ENCODE assay signal across 19 cellular contexts in the genomic region with DNA sequence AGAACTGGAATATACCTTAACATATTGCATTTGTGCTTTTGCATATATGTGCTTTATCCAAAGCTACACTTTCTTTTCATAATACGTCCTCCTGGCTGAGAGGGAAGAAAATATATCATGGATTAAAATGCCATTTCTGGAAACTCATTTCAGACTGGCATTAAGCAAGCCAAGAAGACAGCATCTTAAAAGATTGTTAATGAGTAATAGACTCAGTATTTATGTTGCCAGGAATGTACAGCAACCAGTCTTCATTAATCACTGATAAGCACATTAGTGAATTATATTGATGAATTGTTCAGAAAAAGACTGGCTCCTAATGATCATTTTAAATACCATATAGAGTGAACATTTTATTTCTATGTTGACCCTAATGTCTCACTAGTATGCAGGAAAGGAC.
DNase-seq lines count a peak whose midpoint lies in the region; ATAC-seq, FAIRE-seq and TF ChIP-seq lines count a peak whose summit lies in the region.
"Had no signal": no experiment of that assay in that cellular context is flagged by ENCODE, and none has a peak within 500 bp of the region (broad histone marks: within the 10 kb centered on the region; RNA-seq: fewer than 3 reads in every experiment).

No MANE protein-coding gene starts in this region.

- H3K4me1 ChIP-seq in GM23248 (ENCODE audit: insufficient read depth) (peaks cover 23% of the 10 kb centered on the region), astrocyte (ENCODE audit: insufficient read depth, low read length) (no peaks in the 10 kb centered on the region), smooth muscle cell (ENCODE audit: low read depth) (no peaks in the 10 kb centered on the region)
- H3K4me1 ChIP-seq: BLaER1 treated with 17β-estradiol and CSF1 and Interleukin-3, amounts not matched to agents 10 nM and 100 nM had no signal

- H3K4me3 ChIP-seq in GM23248, result no peak overlapping the region
- H3K4me3 ChIP-seq in astrocyte (ENCODE audit: insufficient read depth, low read depth, low read length), result no peak overlapping the region
- no peak overlapping the region for H3K4me3 ChIP-seq in smooth muscle cell
- H3K4me3 ChIP-seq: BLaER1 treated with 17β-estradiol and CSF1 and Interleukin-3, amounts not matched to agents 10 nM and 100 nM; GM12878 had no signal

- H3K79me2 ChIP-seq in GM23248 (ENCODE audit: insufficient read depth) (no peaks in the 10 kb centered on the region), astrocyte (ENCODE audit: insufficient read depth, low read length) (no peaks in the 10 kb centered on the region), smooth muscle cell (ENCODE audit: low read depth) (no peaks in the 10 kb centered on the region)

- DNase-seq in GM23248 (peak; percentile 30), astrocyte (ENCODE audit: low read depth) (peak; percentile 71), mesothelial cell of epicardium (ENCODE audit: low spot score in 2 of 2, unreplicated experiment in 2 of 2) (no peak), smooth muscle cell (lab: John Stamatoyannopoulos, UW; ENCODE audit: unreplicated experiment) (no peak), retina (no peak), NCI-H2171 treated with DMSO at 0.1 percent for 48 hours (lab: John Stamatoyannopoulos, UW) (no peak)
- DNase-seq in activated T-cell treated with anti-CD3 and anti-CD28 coated beads, Interleukin-2, amount 50 U/mL, for 72 hours, result no peak
- DNase-seq: 8988T; ACHN; Calu3; CD4-positive, CD25-positive, alpha-beta regulatory T cell; DMS 273 treated with DMSO at 0.1 percent for 48 hours; GOT3; H9 had no signal

- H3K27ac ChIP-seq in GM23248 (no peak overlapping the region), astrocyte (ENCODE audit: low read depth, low read length) (no peak overlapping the region), smooth muscle cell (ENCODE audit: low read depth) (peak overlapping the region; percentile 42)
- H3K27ac ChIP-seq: BLaER1 treated with 17β-estradiol and CSF1 and Interleukin-3, amounts not matched to agents 10 nM and 100 nM had no signal

- H3K27me3 Mint-ChIP-seq in astrocyte (ENCODE audit: low read depth, unreplicated experiment) (no peaks in the 10 kb centered on the region), mesothelial cell of epicardium (ENCODE audit: low read depth) (no peaks in the 10 kb centered on the region)
- H3K27me3 Mint-ChIP-seq in activated T-cell treated with anti-CD3 and anti-CD28 coated beads, Interleukin-2, amount 50 U/mL, for 72 hours (ENCODE audit: low read depth), result no peaks in the 10 kb centered on the region

- no peaks in the 10 kb centered on the region for H3K36me3 ChIP-seq in GM23248 (ENCODE audit: low read depth)
- no peaks in the 10 kb centered on the region for H3K36me3 ChIP-seq in astrocyte (ENCODE audit: insufficient read depth, low read length)
- no peaks in the 10 kb centered on the region for H3K36me3 ChIP-seq in smooth muscle cell (ENCODE audit: low read depth)
- H3K36me3 ChIP-seq: BLaER1 treated with 17β-estradiol and CSF1 and Interleukin-3, amounts not matched to agents 10 nM and 100 nM had no signal

- H3K4me2 ChIP-seq in GM23248 (ENCODE audit: unreplicated experiment) (no peak overlapping the region), astrocyte (ENCODE audit: low read length) (no peak overlapping the region), smooth muscle cell (peak overlapping the region; percentile 30)
- H3K4me2 ChIP-seq: BLaER1 treated with 17β-estradiol and CSF1 and Interleukin-3, amounts not matched to agents 10 nM and 100 nM had no signal

- H3K9me2 ChIP-seq in GM23248 (ENCODE audit: insufficient read depth), result no peaks in the 10 kb centered on the region

- peaks cover 2% of the 10 kb centered on the region for H3K4me1 Mint-ChIP-seq in astrocyte (ENCODE audit: low read depth, unreplicated experiment)
- H3K4me1 Mint-ChIP-seq in mesothelial cell of epicardium, result peaks cover 28% of the 10 kb centered on the region
- peaks cover 5% of the 10 kb centered on the region for H3K4me1 Mint-ChIP-seq in activated T-cell treated with anti-CD3 and anti-CD28 coated beads, Interleukin-2, amount 50 U/mL, for 72 hours (ENCODE audit: low read depth)
- H3K4me1 Mint-ChIP-seq: H9 had no signal

- H3K9me3 Mint-ChIP-seq in astrocyte (ENCODE audit: unreplicated experiment), result no peaks in the 10 kb centered on the region
- H3K9me3 Mint-ChIP-seq in mesothelial cell of epicardium, result peaks cover 28% of the 10 kb centered on the region
- H3K9me3 Mint-ChIP-seq in activated T-cell treated with anti-CD3 and anti-CD28 coated beads, Interleukin-2, amount 50 U/mL, for 72 hours, result no peaks in the 10 kb centered on the region
- H3K9me3 Mint-ChIP-seq: CD4-positive, CD25-positive, alpha-beta regulatory T cell had no signal

- WGBS in GM23248 (ENCODE audit: low coverage in 1 of 2, low lambda C conversion rate in 2 of 2, missing lambda C conversion rate in 2 of 2), 2 experiments, result 88 to 93% methylated on average over 1 of the region's 1 CpG
- WGBS in smooth muscle cell (ENCODE audit: low lambda C conversion rate), result 34% methylated on average over 1 of the region's 1 CpG

- TF ChIP-seq CTCF in astrocyte (IDR thresholded peaks at IDR 0.05; ENCODE audit: insufficient read depth, low read depth, low read length) (no peak), mesothelial cell of epicardium (IDR thresholded peaks at IDR 0.05; ENCODE audit: unreplicated experiment) (no peak), smooth muscle cell (IDR thresholded peaks at IDR 0.05; ENCODE audit: borderline replicate concordance, insufficient read depth, poor library complexity, severe bottlenecking) (no peak)

- H2AFZ ChIP-seq in GM23248 (no peak overlapping the region), astrocyte (ENCODE audit: low read depth, low read length) (no peak overlapping the region), smooth muscle cell (ENCODE audit: low read depth) (no peak overlapping the region)

- H3K27ac Mint-ChIP-seq in astrocyte (ENCODE audit: unreplicated experiment) (no peak overlapping the region), mesothelial cell of epicardium (peak overlapping the region; percentile 62)
- no peak overlapping the region for H3K27ac Mint-ChIP-seq in activated T-cell treated with anti-CD3 and anti-CD28 coated beads, Interleukin-2, amount 50 U/mL, for 72 hours
- H3K27ac Mint-ChIP-seq: CD4-positive, CD25-positive, alpha-beta regulatory T cell; H9 had no signal

- H3F3A ChIP-seq in GM23248 (ENCODE audit: insufficient read depth) (peaks cover 19% of the 10 kb centered on the region), smooth muscle cell (ENCODE audit: low read depth) (peaks cover 5% of the 10 kb centered on the region)

- H3K9me3 ChIP-seq in GM23248 (ENCODE audit: low read depth), result no peaks in the 10 kb centered on the region
- H3K9me3 ChIP-seq in astrocyte (ENCODE audit: insufficient read depth, low read depth, low read length), result no peaks in the 10 kb centered on the region
- no peaks in the 10 kb centered on the region for H3K9me3 ChIP-seq in smooth muscle cell (replicated peaks; ENCODE audit: low read depth)

- H3K27me3 ChIP-seq in GM23248 (replicated peaks; ENCODE audit: insufficient read depth) (no peaks in the 10 kb centered on the region), astrocyte (ENCODE audit: insufficient read depth, low read length) (no peaks in the 10 kb centered on the region), smooth muscle cell (ENCODE audit: low read depth) (no peaks in the 10 kb centered on the region)
- H3K27me3 ChIP-seq: BLaER1 treated with 17β-estradiol and CSF1 and Interleukin-3, amounts not matched to agents 10 nM and 100 nM had no signal

- ATAC-seq in activated T-cell treated with anti-CD3 and anti-CD28 coated beads, Interleukin-2, amount 50 U/mL, for 72 hours (replicated peaks in 1 of 2), result no peak
- ATAC-seq: GM12878, HepG2 had no signal

- no peaks in the 10 kb centered on the region for H4K20me1 ChIP-seq in GM23248 (ENCODE audit: insufficient read depth)
- no peaks in the 10 kb centered on the region for H4K20me1 ChIP-seq in astrocyte (ENCODE audit: insufficient read depth, low read length)
- no peaks in the 10 kb centered on the region for H4K20me1 ChIP-seq in smooth muscle cell (ENCODE audit: low read depth)
- H4K20me1 ChIP-seq: BLaER1 treated with 17β-estradiol and CSF1 and Interleukin-3, amounts not matched to agents 10 nM and 100 nM had no signal

- H3K9ac ChIP-seq in GM23248 (no peak overlapping the region), astrocyte (ENCODE audit: low read length) (no peak overlapping the region), smooth muscle cell (ENCODE audit: low read depth) (no peak overlapping the region)
- H3K9ac ChIP-seq: BLaER1 treated with 17β-estradiol and CSF1 and Interleukin-3, amounts not matched to agents 10 nM and 100 nM had no signal

- FAIRE-seq in astrocyte (lab: Jason Lieb, UNC), result no peak
- FAIRE-seq: GM12878, GM18507, HepG2, HTR-8/SVneo had no signal

- H3K4me3 Mint-ChIP-seq in astrocyte (ENCODE audit: unreplicated experiment) (no peak overlapping the region), mesothelial cell of epicardium (no peak overlapping the region)
- no peak overlapping the region for H3K4me3 Mint-ChIP-seq in activated T-cell treated with anti-CD3 and anti-CD28 coated beads, Interleukin-2, amount 50 U/mL, for 72 hours
- H3K4me3 Mint-ChIP-seq: CD4-positive, CD25-positive, alpha-beta regulatory T cell; H9 had no signal

- H3K36me3 Mint-ChIP-seq in astrocyte (ENCODE audit: low read depth, unreplicated experiment) (no peaks in the 10 kb centered on the region), mesothelial cell of epicardium (peaks cover 8% of the 10 kb centered on the region)
- no peaks in the 10 kb centered on the region for H3K36me3 Mint-ChIP-seq in activated T-cell treated with anti-CD3 and anti-CD28 coated beads, Interleukin-2, amount 50 U/mL, for 72 hours (ENCODE audit: insufficient read depth in 2 of 2)
- H3K36me3 Mint-ChIP-seq: CD4-positive, CD25-positive, alpha-beta regulatory T cell had no signal

- in situ Hi-C loops in GM23248 (cut with MboI), result no loop called here

Comparison
In these comparisons a context has a peak if more than half of its experiments do, and no peak if none do; other contexts are left out.
1. DNase-seq: peak in GM23248 (single experiment) and astrocyte (single experiment); none in mesothelial cell of epicardium (0 of 2), smooth muscle cell (single experiment), activated T-cell treated with anti-CD3 and anti-CD28 coated beads, Interleukin-2, amount 50 U/mL, for 72 hours (0 of 2), retina (single experiment) and NCI-H2171 treated with DMSO at 0.1 percent for 48 hours (single experiment).